Comparison of ENCODE assay signal across 17 cellular contexts in genomic region chr4:99664703-99665102, GRCh38. TPM values are rescaled to one million over a fixed set of nuclear protein-coding genes. Genes with fewer than 3 reads are reported as not detected.
DNase-seq lines count a peak whose midpoint lies in the region; ATAC-seq and TF ChIP-seq lines count a peak whose summit lies in the region.
"Had no signal": no experiment of that assay in that cellular context is flagged by ENCODE, and none has a peak within 500 bp of the region (broad histone marks: within the 10 kb centered on the region; RNA-seq: fewer than 3 reads in every experiment).

No MANE protein-coding gene starts in this region.

- H3K36me3 Mint-ChIP-seq in GM23338 (ENCODE audit: low read depth) = no peaks in the 10 kb centered on the region
- no peaks in the 10 kb centered on the region for H3K36me3 Mint-ChIP-seq in Caco-2 (ENCODE audit: insufficient read depth, unreplicated experiment)
- no peaks in the 10 kb centered on the region for H3K36me3 Mint-ChIP-seq in MCF 10A (ENCODE audit: insufficient read depth, unreplicated experiment)

- H3F3A ChIP-seq in GM23338 (replicated peaks; ENCODE audit: low read depth) = no peaks in the 10 kb centered on the region

- no peak overlapping the region for H3K4me3 ChIP-seq in GM23338
- no peak overlapping the region for H3K4me3 ChIP-seq in mesenchymal stem cell (ENCODE audit: insufficient read depth in 1 of 2, low read depth in 1 of 2, low read length in 2 of 2)
- H3K4me3 ChIP-seq in stomach smooth muscle (ENCODE audit: low read length in 2 of 2) = no peak overlapping the region
- H3K4me3 ChIP-seq in Caco-2 (ENCODE audit: low read depth, low read length) = no peak overlapping the region
- H3K4me3 ChIP-seq: BLaER1 had no signal

- no peaks in the 10 kb centered on the region for H3K79me2 ChIP-seq in GM23338 (replicated peaks; ENCODE audit: insufficient read depth)

- no peaks in the 10 kb centered on the region for H3K79me1 ChIP-seq in mesenchymal stem cell (replicated peaks; ENCODE audit: low read length, poor library complexity, severe bottlenecking)

- no peak overlapping the region for H3K9ac ChIP-seq in mesenchymal stem cell (ENCODE audit: low read length)
- H3K9ac ChIP-seq in stomach smooth muscle (ENCODE audit: low read length in 2 of 2) = no peak overlapping the region
- H3K9ac ChIP-seq: BLaER1 had no signal

- H3K36me3 ChIP-seq in GM23338 (ENCODE audit: insufficient read depth) = no peaks in the 10 kb centered on the region
- H3K36me3 ChIP-seq in mesenchymal stem cell (ENCODE audit: control insufficient read depth in 1 of 2, insufficient read depth in 2 of 2, low read depth in 1 of 2, low read length in 2 of 2) = no peaks in the 10 kb centered on the region
- H3K36me3 ChIP-seq in stomach smooth muscle (ENCODE audit: control insufficient read depth in 2 of 2, insufficient read depth in 2 of 2, low read length in 2 of 2) = no peaks in the 10 kb centered on the region
- H3K36me3 ChIP-seq in Caco-2 (ENCODE audit: control insufficient read depth, insufficient read depth, low read length) = no peaks in the 10 kb centered on the region
- H3K36me3 ChIP-seq: BLaER1 had no signal

- no peak overlapping the region for H3K4ac ChIP-seq in mesenchymal stem cell (ENCODE audit: low read depth in 1 of 2, low read length in 2 of 2)

- no peaks in the 10 kb centered on the region; the same call in 1 of the 2 replicates for H3K9me2 ChIP-seq in GM23338 (ENCODE audit: insufficient read depth)

- BruUV-seq in Caco-2 (replicated peaks; lab: Mats Ljungman, UMichigan) (no TSS peak), MCF 10A (replicated peaks; lab: Mats Ljungman, UMichigan) (no TSS peak)

- H2BK5ac ChIP-seq in mesenchymal stem cell (ENCODE audit: low read depth, low read length, poor library complexity, severe bottlenecking) = no peak overlapping the region

- H3K27ac ChIP-seq in GM23338 (ENCODE audit: low read depth) = no peak overlapping the region
- no peak overlapping the region for H3K27ac ChIP-seq in mesenchymal stem cell (ENCODE audit: low read length, poor library complexity, severe bottlenecking)
- peak overlapping the region; percentile 32 for H3K27ac ChIP-seq in stomach smooth muscle (ENCODE audit: low read length)
- H3K27ac ChIP-seq: BLaER1, HL-60 had no signal

- H3K27me3 ChIP-seq in GM23338 (ENCODE audit: insufficient read depth) (no peaks in the 10 kb centered on the region), mesenchymal stem cell (ENCODE audit: control insufficient read depth in 1 of 2, insufficient read depth in 1 of 2, low read length in 2 of 2) (no peaks in the 10 kb centered on the region), stomach smooth muscle (ENCODE audit: control insufficient read depth in 1 of 2, insufficient read depth in 2 of 2, low read length in 2 of 2) (no peaks in the 10 kb centered on the region), Caco-2 (replicated peaks; ENCODE audit: control insufficient read depth, insufficient read depth, low read length) (no peaks in the 10 kb centered on the region)
- H3K27me3 ChIP-seq: BLaER1 had no signal

- H3K27me3 Mint-ChIP-seq in GM23338 (ENCODE audit: insufficient read depth, low read depth, poor library complexity) (no peaks in the 10 kb centered on the region), Caco-2 (ENCODE audit: insufficient read depth, unreplicated experiment) (peaks cover 13% of the 10 kb centered on the region), MCF 10A (ENCODE audit: insufficient read depth, unreplicated experiment) (no peaks in the 10 kb centered on the region)

- H3K23ac ChIP-seq in mesenchymal stem cell (ENCODE audit: low read length in 2 of 2) = no peak overlapping the region

- CTCF ChIA-PET in Caco-2 (lab: Charles Lee) = no interaction called here
- CTCF ChIA-PET in MCF 10A (lab: Yijun Ruan, JAX) = no interaction called here

- no peak overlapping the region for H4K91ac ChIP-seq in mesenchymal stem cell (ENCODE audit: low read length)

- H4K8ac ChIP-seq in mesenchymal stem cell (ENCODE audit: low read length) = no peak overlapping the region

- H3K9me3 Mint-ChIP-seq in GM23338 = no peaks in the 10 kb centered on the region
- no peaks in the 10 kb centered on the region for H3K9me3 Mint-ChIP-seq in Caco-2 (ENCODE audit: unreplicated experiment)
- no peaks in the 10 kb centered on the region for H3K9me3 Mint-ChIP-seq in MCF 10A (ENCODE audit: unreplicated experiment)

- H2BK120ac ChIP-seq in mesenchymal stem cell (ENCODE audit: low read depth, low read length) = no peak overlapping the region

- H2BK12ac ChIP-seq in mesenchymal stem cell (ENCODE audit: low read length in 2 of 2) = no peak overlapping the region

- no peak overlapping the region for H3K18ac ChIP-seq in mesenchymal stem cell (ENCODE audit: low read depth in 1 of 2, low read length in 2 of 2)

- H4K20me1 ChIP-seq in GM23338 (replicated peaks; ENCODE audit: insufficient read depth) = no peaks in the 10 kb centered on the region
- H4K20me1 ChIP-seq: BLaER1 had no signal

- no peak overlapping the region for H3K27ac Mint-ChIP-seq in GM23338
- no peak overlapping the region for H3K27ac Mint-ChIP-seq in Caco-2 (ENCODE audit: unreplicated experiment)
- no peak overlapping the region for H3K27ac Mint-ChIP-seq in MCF 10A (ENCODE audit: low read depth, unreplicated experiment)
- H3K27ac Mint-ChIP-seq: CD8-positive, alpha-beta memory T cell had no signal

- DNase-seq in NCI-H82 (lab: John Stamatoyannopoulos, UW) (peak; percentile 4), NCI-H82 treated with DMSO at 0.1 percent for 48 hours (lab: John Stamatoyannopoulos, UW; ENCODE audit: unreplicated experiment) (no peak), GM23338 (ENCODE audit: low spot score) (no peak), mesenchymal stem cell (peak; percentile 6), Caco-2 (no peak), MCF 10A (ENCODE audit: unreplicated experiment) (no peak)
- DNase-seq: 8988T; AML-193; Calu3; CD8-positive, alpha-beta memory T cell; DMS 273 treated with DMSO at 0.1 percent for 48 hours; EL; GDM1 had no signal

- H3K4me3 Mint-ChIP-seq in GM23338 = no peak overlapping the region
- no peak overlapping the region for H3K4me3 Mint-ChIP-seq in Caco-2 (ENCODE audit: unreplicated experiment)
- no peak overlapping the region for H3K4me3 Mint-ChIP-seq in MCF 10A (ENCODE audit: unreplicated experiment)
- H3K4me3 Mint-ChIP-seq: CD8-positive, alpha-beta memory T cell had no signal

- H3K4me1 Mint-ChIP-seq in GM23338 (peaks cover 4% of the 10 kb centered on the region; the same call in 1 of the 3 replicates), Caco-2 (ENCODE audit: low read depth, unreplicated experiment) (no peaks in the 10 kb centered on the region), MCF 10A (ENCODE audit: insufficient read depth, unreplicated experiment) (no peaks in the 10 kb centered on the region)
- H3K4me1 Mint-ChIP-seq: CD8-positive, alpha-beta memory T cell had no signal

- H3K4me1 ChIP-seq in GM23338 (ENCODE audit: insufficient read depth) (no peaks in the 10 kb centered on the region), mesenchymal stem cell (ENCODE audit: control insufficient read depth, insufficient read depth, low read depth, low read length) (no peaks in the 10 kb centered on the region), stomach smooth muscle (ENCODE audit: control insufficient read depth, insufficient read depth, low read length) (no peaks in the 10 kb centered on the region), Caco-2 (no peaks in the 10 kb centered on the region)
- H3K4me1 ChIP-seq: BLaER1 had no signal

- no peaks in the 10 kb centered on the region for H3K9me3 ChIP-seq in mesenchymal stem cell (ENCODE audit: control insufficient read depth, low read length)
- no peaks in the 10 kb centered on the region for H3K9me3 ChIP-seq in stomach smooth muscle (ENCODE audit: control insufficient read depth in 2 of 2, low read length in 2 of 2)
- no peaks in the 10 kb centered on the region for H3K9me3 ChIP-seq in Caco-2
- H3K9me3 ChIP-seq: BLaER1 had no signal

- intact Hi-C loops in Caco-2 (cut with micrococcal nuclease; ENCODE audit: unreplicated experiment) (no loop called here), MCF 10A (cut with micrococcal nuclease) (no loop called here)

- POLR2A ChIA-PET in Caco-2 (lab: Charles Lee) (no interaction called here), MCF 10A (lab: Yijun Ruan, JAX) (no interaction called here)

- no peak overlapping the region for H3K14ac ChIP-seq in mesenchymal stem cell (ENCODE audit: low read length in 2 of 2)

- H2BK15ac ChIP-seq in mesenchymal stem cell (ENCODE audit: low read depth, poor library complexity, severe bottlenecking) = no peak overlapping the region

- no peak for ATAC-seq in GM23338
- ATAC-seq: HCT116 had no signal

- no peak overlapping the region for H2AK5ac ChIP-seq in mesenchymal stem cell (ENCODE audit: low read length, severe bottlenecking)

- H2AFZ ChIP-seq in GM23338 = peak overlapping the region; percentile 76; the same call in 1 of the 2 replicates
- H2AFZ ChIP-seq in mesenchymal stem cell (ENCODE audit: low read depth, low read length) = no peak overlapping the region

- H3K4me2 ChIP-seq in GM23338 (no peak overlapping the region), mesenchymal stem cell (ENCODE audit: low read length, poor library complexity, severe bottlenecking) (no peak overlapping the region)
- H3K4me2 ChIP-seq: BLaER1 had no signal

- TF ChIP-seq CTCF in GM23338 (conservative IDR thresholded peaks at IDR 0.05; ENCODE audit: low read depth in 2 of 2) (no peak), Caco-2 (IDR thresholded peaks at IDR 0.05; ENCODE audit: insufficient read depth in 1 of 2, low read depth in 1 of 2, low read length in 1 of 2, severe bottlenecking in 1 of 2, unreplicated experiment in 1 of 2) (no peak), MCF 10A (IDR thresholded peaks at IDR 0.05; ENCODE audit: unreplicated experiment) (no peak)

TF ChIP-seq in GM23338, 12 proteins besides CTCF, POLR2A, EP300 and RAD21 (continues in another document):
- no peak for TF ChIP-seq ETS1 (IDR thresholded peaks at IDR 0.05)
- no peak for TF ChIP-seq STAT1 (IDR thresholded peaks at IDR 0.05; ENCODE audit: unreplicated experiment)
- TF ChIP-seq ZNF114 (CRISPR knock-in tag; IDR thresholded peaks at IDR 0.05) = no peak

RNA-seq across cellular contexts. Expression of gene C4orf54, which starts 7.1 kb away (rescaled TPM):
- total RNA-seq in GM23338 (2014; rRNA removed; shearing (Covaris generic)) = not detected in 2 replicates
- 0.03 TPM in 1 of 2 replicates, not detected in the other for polyA plus RNA-seq in GM23338 (2016; fragmentation: Nextera tagmentation; extraction: Ambion mirVana)
- polyA plus RNA-seq in mesenchymal stem cell (2013, experiment 1 of 2) = under 0.01 TPM
- not detected for polyA plus RNA-seq in mesenchymal stem cell (2013, experiment 2 of 2)
- not detected in 2 replicates for total RNA-seq in Caco-2 (2022)
- total RNA-seq in MCF 10A (2022) = not detected in 2 replicates
- total RNA-seq: Calu3; CD8-positive, alpha-beta memory T cell had no signal
- polyA plus RNA-seq: CD8-positive, alpha-beta memory T cell had no signal

Comparison
In these comparisons a context has a peak if more than half of its experiments do, and no peak if none do; other contexts are left out.
1. DNase-seq: peak in NCI-H82 (single experiment) and mesenchymal stem cell (single experiment); none in NCI-H82 treated with DMSO at 0.1 percent for 48 hours (single experiment), GM23338 (single experiment), Caco-2 (0 of 2) and MCF 10A (single experiment).